ENCODE assay signal across 18 cellular contexts in the genomic region with DNA sequence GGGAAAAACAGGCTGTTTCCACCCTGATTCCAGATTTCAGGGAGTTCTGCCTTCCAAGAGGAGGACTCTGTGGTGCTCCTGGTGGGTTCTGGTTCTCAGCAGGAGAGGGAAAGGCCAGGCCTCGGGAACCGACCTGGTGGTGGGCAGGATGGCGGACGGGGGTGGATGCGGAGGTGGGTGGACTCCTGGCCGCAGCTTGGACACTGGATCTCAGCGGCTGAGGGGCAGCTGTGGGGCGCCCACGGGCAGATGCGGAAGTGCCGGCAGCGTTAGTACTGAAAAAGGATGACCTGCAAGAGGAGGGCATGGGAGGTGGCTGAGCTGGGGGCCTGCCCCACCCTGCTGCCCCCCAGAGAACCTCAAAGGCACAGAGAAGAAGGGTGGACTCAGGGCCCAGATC. TPM values are rescaled to one million over a fixed set of nuclear protein-coding genes. Genes with fewer than 3 reads are reported as not detected.
A peak's percentile ranks its signal among the peaks of the same experiment; 100 is the strongest.
DNase-seq lines count a peak whose midpoint lies in the region; ATAC-seq and TF ChIP-seq lines count a peak whose summit lies in the region.
"Had no signal": no experiment of that assay in that cellular context is flagged by ENCODE, and none has a peak within 500 bp of the region (broad histone marks: within the 10 kb centered on the region; RNA-seq: fewer than 3 reads in every experiment).

No MANE protein-coding gene starts in this region.

- no peak overlapping the region for H3K9ac ChIP-seq in iPS-20b (ENCODE audit: low read depth, low read length)
- H3K9ac ChIP-seq: KMS-11 had no signal

- no peaks in the 10 kb centered on the region for H3K9me3 Mint-ChIP-seq in GM23338
- H3K9me3 Mint-ChIP-seq in WTC11: no peaks in the 10 kb centered on the region
- H3K9me3 Mint-ChIP-seq: CD4-positive, alpha-beta T cell had no signal

- POLR2A ChIA-PET in WTC11 (lab: Charles Lee): no interaction called here

- H3K4me1 ChIP-seq in GM23338 (ENCODE audit: insufficient read depth) (peaks cover 13% of the 10 kb centered on the region), iPS-20b (ENCODE audit: insufficient read depth, low read length) (peaks cover 4% of the 10 kb centered on the region; the same call in 1 of the 2 replicates)
- H3K4me1 ChIP-seq: BE2C, Caco-2 had no signal

- peaks cover 4% of the 10 kb centered on the region for H3K27me3 Mint-ChIP-seq in GM23338 (ENCODE audit: insufficient read depth, low read depth, poor library complexity)
- H3K27me3 Mint-ChIP-seq in WTC11 (ENCODE audit: low read depth): peaks cover 3% of the 10 kb centered on the region; the same call in 1 of the 2 replicates

- no peaks in the 10 kb centered on the region for H4K20me1 ChIP-seq in GM23338 (replicated peaks; ENCODE audit: insufficient read depth)

- H3K36me3 Mint-ChIP-seq in GM23338 (ENCODE audit: low read depth) (no peaks in the 10 kb centered on the region; the same call in 2 of the 3 replicates), WTC11 (no peaks in the 10 kb centered on the region)

- H3K4me3 Mint-ChIP-seq in GM23338 (0 out of 3 replicates have a peak overlapping the region, but pooled peaks have one; percentile 8), WTC11 (no peak overlapping the region)
- H3K4me3 Mint-ChIP-seq: CD4-positive, alpha-beta T cell had no signal

- DNase-seq in GM23338 (ENCODE audit: low spot score): no peak
- DNase-seq in WTC11 (ENCODE audit: low spot score): no peak
- DNase-seq in posterior vena cava (ENCODE audit: low spot score): peak; percentile 74
- DNase-seq in islet precursor cell: no peak
- DNase-seq in activated CD8-positive, alpha-beta memory T cell treated with anti-CD3 and anti-CD28 coated beads, Interleukin-2, amount 50 U/mL, for 48 hours: no peak
- no peak for DNase-seq in GF-D8 (lab: John Stamatoyannopoulos, UW)
- DNase-seq: 8988T; BE2C; Caco-2; CD4-positive, alpha-beta T cell had no signal

- H3K27ac ChIP-seq in GM23338 (ENCODE audit: low read depth): peak overlapping the region; percentile 24; the same call in 1 of the 2 replicates
- H3K27ac ChIP-seq in iPS-20b (ENCODE audit: low read length): no peak overlapping the region
- H3K27ac ChIP-seq: C4-2B, KMS-11 had no signal

- H2AFZ ChIP-seq in GM23338: 0 out of 2 replicates have a peak overlapping the region, but pooled peaks have one; percentile 1

- no peak overlapping the region for H3K27ac Mint-ChIP-seq in GM23338
- no peak overlapping the region for H3K27ac Mint-ChIP-seq in WTC11
- H3K27ac Mint-ChIP-seq: CD4-positive, alpha-beta T cell had no signal

- ATAC-seq in GM23338 (no peak), WTC11 (no peak), HG03460 (IDR thresholded peaks at IDR 0.05; ENCODE audit: unreplicated experiment) (no peak)
- ATAC-seq: HCT116 had no signal

- H3F3A ChIP-seq in GM23338 (replicated peaks; ENCODE audit: low read depth): no peaks in the 10 kb centered on the region

- no peaks in the 10 kb centered on the region for H3K9me3 ChIP-seq in iPS-20b (ENCODE audit: insufficient read depth, low read depth, low read length)
- H3K9me3 ChIP-seq: BE2C, Caco-2 had no signal

- peak overlapping the region; percentile 46 for H3K4me2 ChIP-seq in GM23338
- H3K4me2 ChIP-seq: KMS-11 had no signal

- no peaks in the 10 kb centered on the region for H3K79me2 ChIP-seq in GM23338 (replicated peaks; ENCODE audit: insufficient read depth)

- TF ChIP-seq CTCF in GM23338 (conservative IDR thresholded peaks at IDR 0.05; ENCODE audit: low read depth in 2 of 2): no peak
- no peak for TF ChIP-seq CTCF in WTC11 (IDR thresholded peaks at IDR 0.05)

- H3K27me3 ChIP-seq in GM23338 (ENCODE audit: insufficient read depth): no peaks in the 10 kb centered on the region
- peaks cover 23% of the 10 kb centered on the region for H3K27me3 ChIP-seq in iPS-20b (ENCODE audit: insufficient read depth, low read length)
- H3K27me3 ChIP-seq: BE2C had no signal

- H3K9me2 ChIP-seq in GM23338 (ENCODE audit: insufficient read depth): 0 out of 2 replicates have a peak, but pooled peaks cover 5% of the 10 kb centered on the region

- H3K4me3 ChIP-seq in GM23338 (no peak overlapping the region), iPS-20b (ENCODE audit: low read length) (0 out of 2 replicates have a peak overlapping the region, but pooled peaks have one; percentile 25)

- H3K4me1 Mint-ChIP-seq in GM23338 (peaks cover 17% of the 10 kb centered on the region), WTC11 (peaks cover 20% of the 10 kb centered on the region)

- intact Hi-C loops in posterior vena cava (cut with DNase I): loop anchor here in 1 of 2 donors (5.0 kb wide), 1 partner anchor 1013 kb away; no protein-coding TSS in a partner anchor

- H3K36me3 ChIP-seq in GM23338 (ENCODE audit: insufficient read depth): no peaks in the 10 kb centered on the region
- no peaks in the 10 kb centered on the region for H3K36me3 ChIP-seq in iPS-20b (ENCODE audit: insufficient read depth, low read depth, low read length)
- H3K36me3 ChIP-seq: BE2C had no signal

- CTCF ChIA-PET in WTC11 (lab: Charles Lee): interaction anchor here (0.8 to 1.5 kb wide), 4 partner anchors 10 to 105 kb away, joined by 3 to 5 read pairs (median 4); no protein-coding TSS in a partner anchor

TF ChIP-seq in GM23338, 12 proteins besides CTCF, POLR2A, EP300 and RAD21:
- TF ChIP-seq, protein P1, sequence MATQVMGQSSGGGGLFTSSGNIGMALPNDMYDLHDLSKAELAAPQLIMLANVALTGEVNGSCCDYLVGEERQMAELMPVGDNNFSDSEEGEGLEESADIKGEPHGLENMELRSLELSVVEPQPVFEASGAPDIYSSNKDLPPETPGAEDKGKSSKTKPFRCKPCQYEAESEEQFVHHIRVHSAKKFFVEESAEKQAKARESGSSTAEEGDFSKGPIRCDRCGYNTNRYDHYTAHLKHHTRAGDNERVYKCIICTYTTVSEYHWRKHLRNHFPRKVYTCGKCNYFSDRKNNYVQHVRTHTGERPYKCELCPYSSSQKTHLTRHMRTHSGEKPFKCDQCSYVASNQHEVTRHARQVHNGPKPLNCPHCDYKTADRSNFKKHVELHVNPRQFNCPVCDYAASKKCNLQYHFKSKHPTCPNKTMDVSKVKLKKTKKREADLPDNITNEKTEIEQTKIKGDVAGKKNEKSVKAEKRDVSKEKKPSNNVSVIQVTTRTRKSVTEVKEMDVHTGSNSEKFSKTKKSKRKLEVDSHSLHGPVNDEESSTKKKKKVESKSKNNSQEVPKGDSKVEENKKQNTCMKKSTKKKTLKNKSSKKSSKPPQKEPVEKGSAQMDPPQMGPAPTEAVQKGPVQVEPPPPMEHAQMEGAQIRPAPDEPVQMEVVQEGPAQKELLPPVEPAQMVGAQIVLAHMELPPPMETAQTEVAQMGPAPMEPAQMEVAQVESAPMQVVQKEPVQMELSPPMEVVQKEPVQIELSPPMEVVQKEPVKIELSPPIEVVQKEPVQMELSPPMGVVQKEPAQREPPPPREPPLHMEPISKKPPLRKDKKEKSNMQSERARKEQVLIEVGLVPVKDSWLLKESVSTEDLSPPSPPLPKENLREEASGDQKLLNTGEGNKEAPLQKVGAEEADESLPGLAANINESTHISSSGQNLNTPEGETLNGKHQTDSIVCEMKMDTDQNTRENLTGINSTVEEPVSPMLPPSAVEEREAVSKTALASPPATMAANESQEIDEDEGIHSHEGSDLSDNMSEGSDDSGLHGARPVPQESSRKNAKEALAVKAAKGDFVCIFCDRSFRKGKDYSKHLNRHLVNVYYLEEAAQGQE (IDR thresholded peaks at IDR 0.05; ENCODE audit: unreplicated experiment): no peak
- TF ChIP-seq ZNF331 (CRISPR knock-in tag; IDR thresholded peaks at IDR 0.05; ENCODE audit: low read depth) (no peak), JUNB (IDR thresholded peaks at IDR 0.05; ENCODE audit: unreplicated experiment) (no peak), EZH2phosphoT487 (IDR thresholded peaks at IDR 0.05; ENCODE audit: unreplicated experiment) (no peak)

TF ChIP-seq in WTC11, 78 proteins besides CTCF, POLR2A, EP300 and RAD21:
- TF ChIP-seq ZNF263 (CRISPR knock-in tag; IDR thresholded peaks at IDR 0.05; ENCODE audit: low read depth) (peak; percentile 64; the same call in 1 of the 2 replicates), CDX4 (CRISPR knock-in tag; IDR thresholded peaks at IDR 0.05; ENCODE audit: borderline replicate concordance) (no peak)

RNA-seq across cellular contexts. Expression of gene LHX6, which starts 24.3 kb away (rescaled TPM):
- 1.0 and 1.3 TPM in 2 replicates for total RNA-seq in GM23338 (2014; rRNA removed; shearing (Covaris generic))
- 1.2 and 1.3 TPM in 2 replicates for polyA plus RNA-seq in GM23338 (2016; fragmentation: Nextera tagmentation; extraction: Ambion mirVana)
- 0.71 to 1.5 TPM (median 1.5 TPM) in 3 replicates for total RNA-seq in WTC11 (2021)
- 10 to 100 TPM in 1 of 2 donors, 1 to 10 TPM in 1; 8.3 to 23.6 TPM for total RNA-seq in posterior vena cava
- total RNA-seq: A673; CD4-positive, alpha-beta T cell; HT-29 had no signal
- polyA plus RNA-seq: AG04450 had no signal

RNA-seq across cellular contexts. Expression of gene MORN5, which starts 44.8 kb away (rescaled TPM):
- not detected in 2 replicates for total RNA-seq in GM23338 (2014; rRNA removed; shearing (Covaris generic))
- not detected in 2 replicates for polyA plus RNA-seq in GM23338 (2016; fragmentation: Nextera tagmentation; extraction: Ambion mirVana)
- total RNA-seq in WTC11 (2021) (not detected in 3 replicates), posterior vena cava (1 to 10 TPM in 1 of 2 donors, under 1 TPM in 1; 0.95 to 1.5 TPM)
- total RNA-seq: A673; Caco-2; CD4-positive, alpha-beta T cell; HT-29 had no signal
- polyA plus RNA-seq: AG04450 had no signal

RNA-seq across cellular contexts. Expression of gene NDUFA8, which starts 44.9 kb away (rescaled TPM):
- total RNA-seq in GM23338 (2014; rRNA removed; shearing (Covaris generic)): 36.6 and 39.7 TPM in 2 replicates
- polyA plus RNA-seq in GM23338 (2016; fragmentation: Nextera tagmentation; extraction: Ambion mirVana): 139 and 144 TPM in 2 replicates
- total RNA-seq in WTC11 (2021): 70.7 to 71.8 TPM (median 71.2 TPM) in 3 replicates
- total RNA-seq in posterior vena cava: 10 to 100 TPM; 36.5 to 38.2 TPM
